2 cellular contexts compared by ENCODE assay signal in the genomic region with DNA sequence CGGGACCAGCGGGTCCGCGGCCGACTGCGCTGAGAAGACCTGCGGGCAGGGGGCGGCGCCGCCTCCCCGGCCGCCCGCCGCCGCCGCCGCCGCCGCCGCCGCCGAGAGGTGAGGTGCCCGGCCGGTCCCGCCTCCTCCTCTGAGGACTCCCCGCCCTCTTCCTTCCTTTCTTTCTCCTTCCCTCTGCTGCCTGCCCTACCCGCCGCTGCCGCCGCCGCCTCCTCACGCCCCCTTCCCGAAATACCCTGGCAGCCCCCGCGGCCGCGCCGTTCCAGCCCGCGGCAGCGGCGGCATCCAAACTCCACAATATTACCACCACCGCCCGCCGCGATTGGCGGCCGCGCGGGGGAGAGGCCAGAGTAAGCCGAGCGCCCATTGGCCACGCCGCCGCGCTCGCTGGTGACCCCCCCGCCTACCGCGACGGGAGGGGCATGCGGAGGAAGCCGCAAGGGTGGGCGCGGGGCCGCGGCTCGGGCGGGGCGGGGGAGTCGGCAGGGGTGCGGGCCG.
TF ChIP-seq lines count a peak whose summit lies in the region.

No MANE protein-coding gene starts in this region.

TF ChIP-seq in HEK293, 187 proteins besides CTCF, POLR2A, EP300 and RAD21 (continued from another document):
- TF ChIP-seq PRDM2 (tag by site-specific recombination; IDR thresholded peaks at IDR 0.05; ENCODE audit: borderline replicate concordance) (no peak), IKZF3 (tag by site-specific recombination; IDR thresholded peaks at IDR 0.05) (peak; percentile 87), SP2 (tag by site-specific recombination; IDR thresholded peaks at IDR 0.05) (peak; percentile 52), GLIS1 (tag by site-specific recombination; IDR thresholded peaks at IDR 0.05) (peak; percentile 15; the same call in 1 of the 2 replicates), ZNF146 (tag by site-specific recombination; IDR thresholded peaks at IDR 0.05) (no peak), ZNF76 (tag by site-specific recombination; IDR thresholded peaks at IDR 0.05; ENCODE audit: borderline replicate concordance, low read depth) (peak; percentile 83), SP3 (tag by site-specific recombination; IDR thresholded peaks at IDR 0.05) (peak; percentile 74), KLF9 (tag by site-specific recombination; IDR thresholded peaks at IDR 0.05; ENCODE audit: low read depth) (peak; percentile 57), ZFHX2 (tag by site-specific recombination; conservative IDR thresholded peaks at IDR 0.05) (0 out of 2 replicates have a peak, but pooled peaks have one; percentile 32), ZNF16 (tag by site-specific recombination; IDR thresholded peaks at IDR 0.05; ENCODE audit: low read depth) (no peak)

TF ChIP-seq in SK-N-SH, 30 proteins besides CTCF, POLR2A, EP300 and RAD21 (continued from another document):
- no peak for TF ChIP-seq REST (IDR thresholded peaks at IDR 0.05; ENCODE audit: low read depth, low read length)
TF ChIP-seq in SK-N-SH: peak in this region for 2.
